ENCODE assay signal across 13 cellular contexts in genomic region chr10:71684356-71685173, GRCh38. TPM values are rescaled to one million over a fixed set of nuclear protein-coding genes. Genes with fewer than 3 reads are reported as not detected.
DNase-seq lines count a peak whose midpoint lies in the region; ATAC-seq and TF ChIP-seq lines count a peak whose summit lies in the region.
"Had no signal": no experiment of that assay in that cellular context is flagged by ENCODE, and none has a peak within 500 bp of the region (broad histone marks: within the 10 kb centered on the region; RNA-seq: fewer than 3 reads in every experiment).

No MANE protein-coding gene starts in this region.

- no peak for TF ChIP-seq POLR2A in Peyer's patch (IDR thresholded peaks at IDR 0.05)

- no peaks in the 10 kb centered on the region for H3K4me1 ChIP-seq in Peyer's patch

- no peak overlapping the region for H3K27ac ChIP-seq in Peyer's patch
- H3K27ac ChIP-seq: epithelial cell of prostate had no signal

- no peak for ATAC-seq in GM18517 (IDR thresholded peaks at IDR 0.05; ENCODE audit: unreplicated experiment)

- H3K9me3 ChIP-seq in Peyer's patch, result no peaks in the 10 kb centered on the region

- TF ChIP-seq CTCF in GM12872 (IDR thresholded peaks at IDR 0.05; ENCODE audit: insufficient read depth, low read depth, low read length), result 0 out of 3 replicates have a peak, but pooled peaks have one; percentile 13
- peak in 3 of 6 experiments; percentile 42 to 49 (median 43) for TF ChIP-seq CTCF in Peyer's patch (IDR thresholded peaks at IDR 0.05)
- peak; percentile 3 for TF ChIP-seq CTCF in fibroblast of villous mesenchyme (IDR thresholded peaks at IDR 0.05; ENCODE audit: insufficient read depth, low read depth, low read length)

- no peaks in the 10 kb centered on the region for H3K27me3 ChIP-seq in Peyer's patch

- DNase-seq in ACHN (peak; percentile 18), Peyer's patch (peak in 2 of 3 donors; percentile 33 to 70), fibroblast of villous mesenchyme (ENCODE audit: low read depth) (no peak), COR-L47 (lab: John Stamatoyannopoulos, UW) (no peak), T-helper 9 cell (no peak)
- no peak for DNase-seq in effector CD8-positive, alpha-beta T cell (lab: John Stamatoyannopoulos, UW)
- DNase-seq: GF-D8; NCI-H2107; stimulated activated naive CD4-positive, alpha-beta T cell treated with Interleukin-2 at 50 U/mL for 16 hours had no signal

- no peak overlapping the region for H3K4me3 ChIP-seq in Peyer's patch
- no peak overlapping the region for H3K4me3 ChIP-seq in fibroblast of villous mesenchyme (ENCODE audit: low read depth, low read length)

- no peaks in the 10 kb centered on the region for H3K36me3 ChIP-seq in Peyer's patch

- in situ Hi-C loops in ACHN (cut with HindIII; ENCODE audit: low pct_ligation_motif_present, low pct_unique_long_range_greater_than_20kb, low sequenced_read_pairs), result no loop called here

RNA-seq across cellular contexts. Expression of gene C10orf105, which starts 35.0 kb away (rescaled TPM):
- total RNA-seq in Peyer's patch (under 1 TPM in 1 of 4 donors, not detected in 3; 0.27 TPM), fibroblast of villous mesenchyme (under 0.01 TPM in 1 of 2 replicates, not detected in the other)
- total RNA-seq: astrocyte had no signal

Comparison
In these comparisons a context has a peak if more than half of its experiments do, and no peak if none do; other contexts are left out.
1. DNase-seq: peak in ACHN (single experiment) and Peyer's patch (2 of 3); none in fibroblast of villous mesenchyme (single experiment), COR-L47 (single experiment), T-helper 9 cell (single experiment) and effector CD8-positive, alpha-beta T cell (single experiment).